1 cellular context compared by ENCODE assay signal in genomic region chr11:120226714-120227113, GRCh38.
TF ChIP-seq lines count a peak whose summit lies in the region.

No MANE protein-coding gene starts in this region.

TF ChIP-seq in HepG2, 621 proteins besides CTCF, POLR2A, EP300 and RAD21 (continues in another document):
- TF ChIP-seq HCFC1 (IDR thresholded peaks at IDR 0.05; ENCODE audit: low read depth, low read length) (no peak), USF2 (IDR thresholded peaks at IDR 0.05; ENCODE audit: low read depth, low read length) (no peak), USF2 (CRISPR knock-in tag; IDR thresholded peaks at IDR 0.05; ENCODE audit: borderline replicate concordance) (no peak), AGO1 (IDR thresholded peaks at IDR 0.05; ENCODE audit: low read depth, low read length, poor library complexity, severe bottlenecking) (peak; percentile 86), AGO2 (optimal IDR thresholded peaks at IDR 0.05; ENCODE audit: low read depth, low read length) (peak; percentile 82), NAIF1 (CRISPR knock-in tag; IDR thresholded peaks at IDR 0.05; ENCODE audit: borderline replicate concordance) (no peak), ZFP36L2 (CRISPR knock-in tag; IDR thresholded peaks at IDR 0.05) (no peak), BHLHE40 (IDR thresholded peaks at IDR 0.05; ENCODE audit: low read length) (no peak), SP1 (IDR thresholded peaks at IDR 0.05) (no peak), SP1 (CRISPR knock-in tag; IDR thresholded peaks at IDR 0.05) (no peak), NR1H2 (CRISPR knock-in tag; IDR thresholded peaks at IDR 0.05; ENCODE audit: borderline replicate concordance, low read depth) (no peak), ZFP91 (CRISPR knock-in tag; IDR thresholded peaks at IDR 0.05; ENCODE audit: borderline replicate concordance) (0 out of 2 replicates have a peak, but pooled peaks have one; percentile 15), ZNF530 (CRISPR knock-in tag; IDR thresholded peaks at IDR 0.05; ENCODE audit: low read depth) (no peak), ZBTB21 (CRISPR knock-in tag; IDR thresholded peaks at IDR 0.05) (no peak), NONO (IDR thresholded peaks at IDR 0.05) (no peak), NONO (CRISPR knock-in tag; conservative IDR thresholded peaks at IDR 0.05) (peak; percentile 33; the same call in 1 of the 2 replicates), FOXJ3 (CRISPR knock-in tag; IDR thresholded peaks at IDR 0.05; ENCODE audit: borderline replicate concordance) (no peak), ZNF335 (CRISPR knock-in tag; IDR thresholded peaks at IDR 0.05) (no peak), ZNF879 (CRISPR knock-in tag; IDR thresholded peaks at IDR 0.05) (no peak), ZNF264 (CRISPR knock-in tag; IDR thresholded peaks at IDR 0.05) (no peak), RBM39 (IDR thresholded peaks at IDR 0.05; ENCODE audit: low read depth, low read length, poor library complexity, severe bottlenecking) (no peak), TRIM22 (IDR thresholded peaks at IDR 0.05) (no peak), ZKSCAN1 (IDR thresholded peaks at IDR 0.05; ENCODE audit: low read length) (no peak), NR0B2 (CRISPR knock-in tag; IDR thresholded peaks at IDR 0.05) (no peak), SIX4 (CRISPR knock-in tag; IDR thresholded peaks at IDR 0.05) (no peak), ZBTB7A (CRISPR knock-in tag; IDR thresholded peaks at IDR 0.05) (0 out of 2 replicates have a peak, but pooled peaks have one; percentile 16), JARID2 (CRISPR knock-in tag; IDR thresholded peaks at IDR 0.05; ENCODE audit: insufficient replicate concordance) (no peak), RCOR2 (CRISPR knock-in tag; IDR thresholded peaks at IDR 0.05) (no peak), AHR (CRISPR knock-in tag; IDR thresholded peaks at IDR 0.05) (no peak), ZNF337 (CRISPR knock-in tag; IDR thresholded peaks at IDR 0.05; ENCODE audit: borderline replicate concordance, low read depth) (no peak), TCF7L2 (IDR thresholded peaks at IDR 0.05; ENCODE audit: low read depth, low read length) (no peak), RARG (CRISPR knock-in tag; IDR thresholded peaks at IDR 0.05; ENCODE audit: low read depth) (no peak), DR1 (CRISPR knock-in tag; IDR thresholded peaks at IDR 0.05) (no peak), KDM5B (CRISPR knock-in tag; IDR thresholded peaks at IDR 0.05; ENCODE audit: borderline replicate concordance) (0 out of 2 replicates have a peak, but pooled peaks have one; percentile 22), ZFY (CRISPR knock-in tag; IDR thresholded peaks at IDR 0.05) (no peak), PCBP1 (IDR thresholded peaks at IDR 0.05; ENCODE audit: borderline replicate concordance, low read depth, low read length) (no peak), POLR2G (IDR thresholded peaks at IDR 0.05; ENCODE audit: low read depth, low read length) (peak; percentile 15), GRHL1 (CRISPR knock-in tag; conservative IDR thresholded peaks at IDR 0.05) (no peak), ZNF615 (CRISPR knock-in tag; IDR thresholded peaks at IDR 0.05; ENCODE audit: borderline replicate concordance) (no peak), ZNF780A (CRISPR knock-in tag; IDR thresholded peaks at IDR 0.05) (no peak), ZBTB38 (CRISPR knock-in tag; IDR thresholded peaks at IDR 0.05) (no peak)
- TF ChIP-seq, protein P1, sequence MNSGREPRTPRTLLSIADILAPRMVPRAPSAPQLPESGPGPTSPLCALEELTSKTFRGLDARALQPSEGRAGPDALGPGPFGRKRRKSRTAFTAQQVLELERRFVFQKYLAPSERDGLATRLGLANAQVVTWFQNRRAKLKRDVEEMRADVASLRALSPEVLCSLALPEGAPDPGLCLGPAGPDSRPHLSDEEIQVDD (CRISPR knock-in tag; IDR thresholded peaks at IDR 0.05; ENCODE audit: borderline replicate concordance): no peak
- TF ChIP-seq, protein P2, sequence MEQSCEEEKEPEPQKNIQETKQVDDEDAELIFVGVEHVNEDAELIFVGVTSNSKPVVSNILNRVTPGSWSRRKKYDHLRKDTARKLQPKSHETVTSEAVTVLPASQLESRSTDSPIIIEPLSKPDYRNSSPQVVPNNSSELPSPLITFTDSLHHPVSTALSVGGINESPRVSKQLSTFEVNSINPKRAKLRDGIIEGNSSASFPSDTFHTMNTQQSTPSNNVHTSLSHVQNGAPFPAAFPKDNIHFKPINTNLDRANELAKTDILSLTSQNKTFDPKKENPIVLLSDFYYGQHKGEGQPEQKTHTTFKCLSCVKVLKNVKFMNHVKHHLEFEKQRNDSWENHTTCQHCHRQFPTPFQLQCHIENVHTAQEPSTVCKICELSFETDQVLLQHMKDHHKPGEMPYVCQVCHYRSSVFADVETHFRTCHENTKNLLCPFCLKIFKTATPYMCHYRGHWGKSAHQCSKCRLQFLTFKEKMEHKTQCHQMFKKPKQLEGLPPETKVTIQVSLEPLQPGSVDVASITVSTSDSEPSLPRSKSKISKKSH (CRISPR knock-in tag; IDR thresholded peaks at IDR 0.05; ENCODE audit: borderline replicate concordance): no peak
- TF ChIP-seq, protein P3, sequence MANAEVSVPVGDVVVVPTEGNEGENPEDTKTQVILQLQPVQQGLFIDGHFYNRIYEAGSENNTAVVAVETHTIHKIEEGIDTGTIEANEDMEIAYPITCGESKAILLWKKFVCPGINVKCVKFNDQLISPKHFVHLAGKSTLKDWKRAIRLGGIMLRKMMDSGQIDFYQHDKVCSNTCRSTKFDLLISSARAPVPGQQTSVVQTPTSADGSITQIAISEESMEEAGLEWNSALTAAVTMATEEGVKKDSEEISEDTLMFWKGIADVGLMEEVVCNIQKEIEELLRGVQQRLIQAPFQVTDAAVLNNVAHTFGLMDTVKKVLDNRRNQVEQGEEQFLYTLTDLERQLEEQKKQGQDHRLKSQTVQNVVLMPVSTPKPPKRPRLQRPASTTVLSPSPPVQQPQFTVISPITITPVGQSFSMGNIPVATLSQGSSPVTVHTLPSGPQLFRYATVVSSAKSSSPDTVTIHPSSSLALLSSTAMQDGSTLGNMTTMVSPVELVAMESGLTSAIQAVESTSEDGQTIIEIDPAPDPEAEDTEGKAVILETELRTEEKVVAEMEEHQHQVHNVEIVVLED (CRISPR knock-in tag; IDR thresholded peaks at IDR 0.05; ENCODE audit: borderline replicate concordance): no peak
- TF ChIP-seq, protein P4, sequence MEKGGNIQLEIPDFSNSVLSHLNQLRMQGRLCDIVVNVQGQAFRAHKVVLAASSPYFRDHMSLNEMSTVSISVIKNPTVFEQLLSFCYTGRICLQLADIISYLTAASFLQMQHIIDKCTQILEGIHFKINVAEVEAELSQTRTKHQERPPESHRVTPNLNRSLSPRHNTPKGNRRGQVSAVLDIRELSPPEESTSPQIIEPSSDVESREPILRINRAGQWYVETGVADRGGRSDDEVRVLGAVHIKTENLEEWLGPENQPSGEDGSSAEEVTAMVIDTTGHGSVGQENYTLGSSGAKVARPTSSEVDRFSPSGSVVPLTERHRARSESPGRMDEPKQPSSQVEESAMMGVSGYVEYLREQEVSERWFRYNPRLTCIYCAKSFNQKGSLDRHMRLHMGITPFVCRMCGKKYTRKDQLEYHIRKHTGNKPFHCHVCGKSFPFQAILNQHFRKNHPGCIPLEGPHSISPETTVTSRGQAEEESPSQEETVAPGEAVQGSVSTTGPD (CRISPR knock-in tag; IDR thresholded peaks at IDR 0.05): no peak
- TF ChIP-seq, protein P5, sequence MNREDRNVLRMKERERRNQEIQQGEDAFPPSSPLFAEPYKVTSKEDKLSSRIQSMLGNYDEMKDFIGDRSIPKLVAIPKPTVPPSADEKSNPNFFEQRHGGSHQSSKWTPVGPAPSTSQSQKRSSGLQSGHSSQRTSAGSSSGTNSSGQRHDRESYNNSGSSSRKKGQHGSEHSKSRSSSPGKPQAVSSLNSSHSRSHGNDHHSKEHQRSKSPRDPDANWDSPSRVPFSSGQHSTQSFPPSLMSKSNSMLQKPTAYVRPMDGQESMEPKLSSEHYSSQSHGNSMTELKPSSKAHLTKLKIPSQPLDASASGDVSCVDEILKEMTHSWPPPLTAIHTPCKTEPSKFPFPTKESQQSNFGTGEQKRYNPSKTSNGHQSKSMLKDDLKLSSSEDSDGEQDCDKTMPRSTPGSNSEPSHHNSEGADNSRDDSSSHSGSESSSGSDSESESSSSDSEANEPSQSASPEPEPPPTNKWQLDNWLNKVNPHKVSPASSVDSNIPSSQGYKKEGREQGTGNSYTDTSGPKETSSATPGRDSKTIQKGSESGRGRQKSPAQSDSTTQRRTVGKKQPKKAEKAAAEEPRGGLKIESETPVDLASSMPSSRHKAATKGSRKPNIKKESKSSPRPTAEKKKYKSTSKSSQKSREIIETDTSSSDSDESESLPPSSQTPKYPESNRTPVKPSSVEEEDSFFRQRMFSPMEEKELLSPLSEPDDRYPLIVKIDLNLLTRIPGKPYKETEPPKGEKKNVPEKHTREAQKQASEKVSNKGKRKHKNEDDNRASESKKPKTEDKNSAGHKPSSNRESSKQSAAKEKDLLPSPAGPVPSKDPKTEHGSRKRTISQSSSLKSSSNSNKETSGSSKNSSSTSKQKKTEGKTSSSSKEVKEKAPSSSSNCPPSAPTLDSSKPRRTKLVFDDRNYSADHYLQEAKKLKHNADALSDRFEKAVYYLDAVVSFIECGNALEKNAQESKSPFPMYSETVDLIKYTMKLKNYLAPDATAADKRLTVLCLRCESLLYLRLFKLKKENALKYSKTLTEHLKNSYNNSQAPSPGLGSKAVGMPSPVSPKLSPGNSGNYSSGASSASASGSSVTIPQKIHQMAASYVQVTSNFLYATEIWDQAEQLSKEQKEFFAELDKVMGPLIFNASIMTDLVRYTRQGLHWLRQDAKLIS (CRISPR knock-in tag; IDR thresholded peaks at IDR 0.05): no peak
- TF ChIP-seq, protein P6, sequence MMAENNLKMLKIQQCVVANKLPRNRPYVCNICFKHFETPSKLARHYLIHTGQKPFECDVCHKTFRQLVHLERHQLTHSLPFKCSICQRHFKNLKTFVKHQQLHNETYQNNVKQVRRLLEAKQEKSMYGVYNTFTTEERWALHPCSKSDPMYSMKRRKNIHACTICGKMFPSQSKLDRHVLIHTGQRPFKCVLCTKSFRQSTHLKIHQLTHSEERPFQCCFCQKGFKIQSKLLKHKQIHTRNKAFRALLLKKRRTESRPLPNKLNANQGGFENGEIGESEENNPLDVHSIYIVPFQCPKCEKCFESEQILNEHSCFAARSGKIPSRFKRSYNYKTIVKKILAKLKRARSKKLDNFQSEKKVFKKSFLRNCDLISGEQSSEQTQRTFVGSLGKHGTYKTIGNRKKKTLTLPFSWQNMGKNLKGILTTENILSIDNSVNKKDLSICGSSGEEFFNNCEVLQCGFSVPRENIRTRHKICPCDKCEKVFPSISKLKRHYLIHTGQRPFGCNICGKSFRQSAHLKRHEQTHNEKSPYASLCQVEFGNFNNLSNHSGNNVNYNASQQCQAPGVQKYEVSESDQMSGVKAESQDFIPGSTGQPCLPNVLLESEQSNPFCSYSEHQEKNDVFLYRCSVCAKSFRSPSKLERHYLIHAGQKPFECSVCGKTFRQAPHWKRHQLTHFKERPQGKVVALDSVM (CRISPR knock-in tag; IDR thresholded peaks at IDR 0.05): no peak
